Comparison of ENCODE assay signal across 16 cellular contexts in genomic region chr10:68604441-68604840, GRCh38.
"Had no signal": no experiment of that assay in that cellular context is flagged by ENCODE, and none has a peak within 500 bp of the region (broad histone marks: within the 10 kb centered on the region; RNA-seq: fewer than 3 reads in every experiment).

No MANE protein-coding gene starts in this region.

- H3K36me3 ChIP-seq: colonic mucosa, gastroesophageal sphincter, lower lobe of right lung, neutrophil, right atrium auricular region had no signal

- H3K4me3 ChIP-seq: colonic mucosa, gastroesophageal sphincter, hepatocyte, lower lobe of right lung, right atrium auricular region had no signal

- H3K27ac Mint-ChIP-seq: activated CD4-positive, alpha-beta T cell treated with anti-CD3 and anti-CD28 coated beads, Interleukin-2, amount 10 ng/mL, durations not matched to agents 7 days and 5 days; activated naive CD4-positive, alpha-beta T cell treated with anti-CD3 and anti-CD28 coated beads, Interleukin-2, amount 50 U/mL, for 24 hours; mesothelial cell of epicardium; stimulated activated naive B cell treated with anti-CD40 and anti-IgM and Interleukin-4, amounts not matched to agents 10 μg/mL and 1 μg/mL and 100 μg/mL, for 72 hours; T-helper 1 cell treated with Interleukin-12 subunit alpha and Interleukin-12 subunit beta and Interleukin-4 antibody, amounts not matched to agents 30 μg/mL and 1 μg/mL, for 36 hours had no signal

- ATAC-seq: gastroesophageal sphincter; lower lobe of right lung; stimulated activated naive B cell treated with anti-CD40 and anti-IgM and Interleukin-4, amounts not matched to agents 10 μg/mL and 1 μg/mL and 100 μg/mL, for 72 hours had no signal

- H3K27ac ChIP-seq: colonic mucosa, gastroesophageal sphincter, hepatocyte, lower lobe of right lung, neutrophil, right atrium auricular region had no signal

- H3K9me3 Mint-ChIP-seq: activated naive CD4-positive, alpha-beta T cell treated with anti-CD3 and anti-CD28 coated beads, Interleukin-2, amount 50 U/mL, for 24 hours; mesothelial cell of epicardium; stimulated activated naive B cell treated with anti-CD40 and anti-IgM and Interleukin-4, amounts not matched to agents 10 μg/mL and 1 μg/mL and 100 μg/mL, for 72 hours; T-helper 1 cell treated with Interleukin-12 subunit alpha and Interleukin-12 subunit beta and Interleukin-4 antibody, amounts not matched to agents 30 μg/mL and 1 μg/mL, for 36 hours had no signal

- H3K4me3 Mint-ChIP-seq: activated CD4-positive, alpha-beta T cell treated with anti-CD3 and anti-CD28 coated beads, Interleukin-2, amount 10 ng/mL, durations not matched to agents 7 days and 5 days; activated naive CD4-positive, alpha-beta T cell treated with anti-CD3 and anti-CD28 coated beads, Interleukin-2, amount 50 U/mL, for 24 hours; mesothelial cell of epicardium; stimulated activated naive B cell treated with anti-CD40 and anti-IgM and Interleukin-4, amounts not matched to agents 10 μg/mL and 1 μg/mL and 100 μg/mL, for 72 hours; T-helper 1 cell treated with Interleukin-12 subunit alpha and Interleukin-12 subunit beta and Interleukin-4 antibody, amounts not matched to agents 30 μg/mL and 1 μg/mL, for 36 hours had no signal

- H3K4me1 ChIP-seq: colonic mucosa had no signal

- H3K36me3 Mint-ChIP-seq: stimulated activated naive B cell treated with anti-CD40 and anti-IgM and Interleukin-4, amounts not matched to agents 10 μg/mL and 1 μg/mL and 100 μg/mL, for 72 hours had no signal

- H3K9me3 ChIP-seq: colonic mucosa, gastroesophageal sphincter, lower lobe of right lung, neutrophil, right atrium auricular region had no signal

- DNase-seq: activated CD4-positive, alpha-beta T cell treated with anti-CD3 and anti-CD28 coated beads, Interleukin-2, amount 10 ng/mL, durations not matched to agents 7 days and 5 days; amygdala; colonic mucosa; effector CD4-positive, alpha-beta T cell; lower lobe of right lung; posterior cingulate gyrus; stimulated activated CD4-positive, alpha-beta T cell treated with anti-CD3 and anti-CD28 coated beads, Interleukin-2, amount 100 ng/mL, for 24 hours; stimulated activated naive B cell treated with anti-CD40 and anti-IgM and Interleukin-4, amounts not matched to agents 10 μg/mL and 1 μg/mL and 100 μg/mL, for 72 hours; substantia nigra had no signal

- H3K27me3 Mint-ChIP-seq: activated CD4-positive, alpha-beta T cell treated with anti-CD3 and anti-CD28 coated beads, Interleukin-2, amount 10 ng/mL, durations not matched to agents 7 days and 5 days; activated naive CD4-positive, alpha-beta T cell treated with anti-CD3 and anti-CD28 coated beads, Interleukin-2, amount 50 U/mL, for 24 hours; stimulated activated naive B cell treated with anti-CD40 and anti-IgM and Interleukin-4, amounts not matched to agents 10 μg/mL and 1 μg/mL and 100 μg/mL, for 72 hours had no signal
